In the genomic region with DNA sequence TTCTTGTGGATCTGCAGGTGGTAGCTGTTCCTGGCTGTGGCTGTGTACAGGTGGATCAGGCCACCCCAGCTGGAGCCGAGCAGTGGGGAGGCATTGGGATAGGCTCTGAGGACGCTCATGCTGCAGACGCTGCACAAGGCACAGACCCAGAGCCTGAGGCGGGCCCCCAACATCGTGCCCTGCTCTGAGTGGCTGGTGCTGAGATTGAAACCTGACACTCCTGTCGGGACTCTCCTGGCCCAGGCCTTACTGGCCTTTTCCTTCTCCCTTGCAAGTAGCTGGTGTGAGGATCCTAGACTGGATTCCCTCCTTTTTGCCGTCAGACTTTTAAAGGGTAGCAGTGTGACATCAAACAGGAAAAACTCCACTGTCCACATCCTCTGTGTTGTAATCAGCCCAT, we compare ENCODE assay signal across 1 cellular context.
A peak's percentile ranks its signal among the peaks of the same experiment; 100 is the strongest.
TF ChIP-seq lines count a peak whose summit lies in the region.

A gene (minus strand): TSS at position 303 of the 400 bp plus-strand sequence. CDS start 130 bp downstream, at position 173.

TF ChIP-seq in H1, 55 proteins besides CTCF, POLR2A, EP300 and RAD21 (continued from another document):
- TF ChIP-seq, protein P1, sequence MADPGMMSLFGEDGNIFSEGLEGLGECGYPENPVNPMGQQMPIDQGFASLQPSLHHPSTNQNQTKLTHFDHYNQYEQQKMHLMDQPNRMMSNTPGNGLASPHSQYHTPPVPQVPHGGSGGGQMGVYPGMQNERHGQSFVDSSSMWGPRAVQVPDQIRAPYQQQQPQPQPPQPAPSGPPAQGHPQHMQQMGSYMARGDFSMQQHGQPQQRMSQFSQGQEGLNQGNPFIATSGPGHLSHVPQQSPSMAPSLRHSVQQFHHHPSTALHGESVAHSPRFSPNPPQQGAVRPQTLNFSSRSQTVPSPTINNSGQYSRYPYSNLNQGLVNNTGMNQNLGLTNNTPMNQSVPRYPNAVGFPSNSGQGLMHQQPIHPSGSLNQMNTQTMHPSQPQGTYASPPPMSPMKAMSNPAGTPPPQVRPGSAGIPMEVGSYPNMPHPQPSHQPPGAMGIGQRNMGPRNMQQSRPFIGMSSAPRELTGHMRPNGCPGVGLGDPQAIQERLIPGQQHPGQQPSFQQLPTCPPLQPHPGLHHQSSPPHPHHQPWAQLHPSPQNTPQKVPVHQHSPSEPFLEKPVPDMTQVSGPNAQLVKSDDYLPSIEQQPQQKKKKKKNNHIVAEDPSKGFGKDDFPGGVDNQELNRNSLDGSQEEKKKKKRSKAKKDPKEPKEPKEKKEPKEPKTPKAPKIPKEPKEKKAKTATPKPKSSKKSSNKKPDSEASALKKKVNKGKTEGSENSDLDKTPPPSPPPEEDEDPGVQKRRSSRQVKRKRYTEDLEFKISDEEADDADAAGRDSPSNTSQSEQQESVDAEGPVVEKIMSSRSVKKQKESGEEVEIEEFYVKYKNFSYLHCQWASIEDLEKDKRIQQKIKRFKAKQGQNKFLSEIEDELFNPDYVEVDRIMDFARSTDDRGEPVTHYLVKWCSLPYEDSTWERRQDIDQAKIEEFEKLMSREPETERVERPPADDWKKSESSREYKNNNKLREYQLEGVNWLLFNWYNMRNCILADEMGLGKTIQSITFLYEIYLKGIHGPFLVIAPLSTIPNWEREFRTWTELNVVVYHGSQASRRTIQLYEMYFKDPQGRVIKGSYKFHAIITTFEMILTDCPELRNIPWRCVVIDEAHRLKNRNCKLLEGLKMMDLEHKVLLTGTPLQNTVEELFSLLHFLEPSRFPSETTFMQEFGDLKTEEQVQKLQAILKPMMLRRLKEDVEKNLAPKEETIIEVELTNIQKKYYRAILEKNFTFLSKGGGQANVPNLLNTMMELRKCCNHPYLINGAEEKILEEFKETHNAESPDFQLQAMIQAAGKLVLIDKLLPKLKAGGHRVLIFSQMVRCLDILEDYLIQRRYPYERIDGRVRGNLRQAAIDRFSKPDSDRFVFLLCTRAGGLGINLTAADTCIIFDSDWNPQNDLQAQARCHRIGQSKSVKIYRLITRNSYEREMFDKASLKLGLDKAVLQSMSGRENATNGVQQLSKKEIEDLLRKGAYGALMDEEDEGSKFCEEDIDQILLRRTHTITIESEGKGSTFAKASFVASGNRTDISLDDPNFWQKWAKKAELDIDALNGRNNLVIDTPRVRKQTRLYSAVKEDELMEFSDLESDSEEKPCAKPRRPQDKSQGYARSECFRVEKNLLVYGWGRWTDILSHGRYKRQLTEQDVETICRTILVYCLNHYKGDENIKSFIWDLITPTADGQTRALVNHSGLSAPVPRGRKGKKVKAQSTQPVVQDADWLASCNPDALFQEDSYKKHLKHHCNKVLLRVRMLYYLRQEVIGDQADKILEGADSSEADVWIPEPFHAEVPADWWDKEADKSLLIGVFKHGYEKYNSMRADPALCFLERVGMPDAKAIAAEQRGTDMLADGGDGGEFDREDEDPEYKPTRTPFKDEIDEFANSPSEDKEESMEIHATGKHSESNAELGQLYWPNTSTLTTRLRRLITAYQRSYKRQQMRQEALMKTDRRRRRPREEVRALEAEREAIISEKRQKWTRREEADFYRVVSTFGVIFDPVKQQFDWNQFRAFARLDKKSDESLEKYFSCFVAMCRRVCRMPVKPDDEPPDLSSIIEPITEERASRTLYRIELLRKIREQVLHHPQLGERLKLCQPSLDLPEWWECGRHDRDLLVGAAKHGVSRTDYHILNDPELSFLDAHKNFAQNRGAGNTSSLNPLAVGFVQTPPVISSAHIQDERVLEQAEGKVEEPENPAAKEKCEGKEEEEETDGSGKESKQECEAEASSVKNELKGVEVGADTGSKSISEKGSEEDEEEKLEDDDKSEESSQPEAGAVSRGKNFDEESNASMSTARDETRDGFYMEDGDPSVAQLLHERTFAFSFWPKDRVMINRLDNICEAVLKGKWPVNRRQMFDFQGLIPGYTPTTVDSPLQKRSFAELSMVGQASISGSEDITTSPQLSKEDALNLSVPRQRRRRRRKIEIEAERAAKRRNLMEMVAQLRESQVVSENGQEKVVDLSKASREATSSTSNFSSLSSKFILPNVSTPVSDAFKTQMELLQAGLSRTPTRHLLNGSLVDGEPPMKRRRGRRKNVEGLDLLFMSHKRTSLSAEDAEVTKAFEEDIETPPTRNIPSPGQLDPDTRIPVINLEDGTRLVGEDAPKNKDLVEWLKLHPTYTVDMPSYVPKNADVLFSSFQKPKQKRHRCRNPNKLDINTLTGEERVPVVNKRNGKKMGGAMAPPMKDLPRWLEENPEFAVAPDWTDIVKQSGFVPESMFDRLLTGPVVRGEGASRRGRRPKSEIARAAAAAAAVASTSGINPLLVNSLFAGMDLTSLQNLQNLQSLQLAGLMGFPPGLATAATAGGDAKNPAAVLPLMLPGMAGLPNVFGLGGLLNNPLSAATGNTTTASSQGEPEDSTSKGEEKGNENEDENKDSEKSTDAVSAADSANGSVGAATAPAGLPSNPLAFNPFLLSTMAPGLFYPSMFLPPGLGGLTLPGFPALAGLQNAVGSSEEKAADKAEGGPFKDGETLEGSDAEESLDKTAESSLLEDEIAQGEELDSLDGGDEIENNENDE (IDR thresholded peaks at IDR 0.05; ENCODE audit: insufficient replicate concordance, low read length), result no peak
- TF ChIP-seq GABPA (IDR thresholded peaks at IDR 0.05; ENCODE audit: borderline replicate concordance, insufficient read depth, low read length), result no peak
- no peak for TF ChIP-seq TAF7 (optimal IDR thresholded peaks at IDR 0.05; ENCODE audit: borderline replicate concordance, low read depth, low read length)
- TF ChIP-seq TAF1 (IDR thresholded peaks at IDR 0.05; ENCODE audit: low read depth, low read length), result no peak
- TF ChIP-seq SIN3A (conservative IDR thresholded peaks at IDR 0.05 in 1 of 2, IDR thresholded peaks at IDR 0.05 in 1 of 2; ENCODE audit: low read depth in 1 of 2, low read length in 2 of 2), result no peak
- 0 out of 2 replicates have a peak, but pooled peaks have one; percentile 15 for TF ChIP-seq CREB1 (IDR thresholded peaks at IDR 0.05)
- TF ChIP-seq TBP (IDR thresholded peaks at IDR 0.05; ENCODE audit: low read depth, low read length), result no peak
- no peak for TF ChIP-seq ASH2L (IDR thresholded peaks at IDR 0.05; ENCODE audit: low read length)
- no peak for TF ChIP-seq ZNF274 (IDR thresholded peaks at IDR 0.05; ENCODE audit: borderline replicate concordance, extremely low read depth, low read length)
- no peak for TF ChIP-seq RXRA (IDR thresholded peaks at IDR 0.05; ENCODE audit: insufficient read depth, low read depth, low read length)
- TF ChIP-seq TEAD4 (IDR thresholded peaks at IDR 0.05; ENCODE audit: low read depth, low read length), result no peak
- no peak for TF ChIP-seq KDM1A (IDR thresholded peaks at IDR 0.05; ENCODE audit: borderline replicate concordance, low read length)
- TF ChIP-seq HDAC2 (IDR thresholded peaks at IDR 0.05; ENCODE audit: borderline replicate concordance in 1 of 2, low read depth in 2 of 2, low read length in 2 of 2), result no peak
- TF ChIP-seq SRF (IDR thresholded peaks at IDR 0.05; ENCODE audit: low read depth, low read length), result no peak
- TF ChIP-seq, protein P2, sequence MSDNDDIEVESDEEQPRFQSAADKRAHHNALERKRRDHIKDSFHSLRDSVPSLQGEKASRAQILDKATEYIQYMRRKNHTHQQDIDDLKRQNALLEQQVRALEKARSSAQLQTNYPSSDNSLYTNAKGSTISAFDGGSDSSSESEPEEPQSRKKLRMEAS (IDR thresholded peaks at IDR 0.05), result peak; percentile 79
- TF ChIP-seq SIRT6 (IDR thresholded peaks at IDR 0.05; ENCODE audit: low read length), result no peak
- TF ChIP-seq TCF12 (IDR thresholded peaks at IDR 0.05; ENCODE audit: low read depth, low read length), result no peak
- TF ChIP-seq, protein P3, sequence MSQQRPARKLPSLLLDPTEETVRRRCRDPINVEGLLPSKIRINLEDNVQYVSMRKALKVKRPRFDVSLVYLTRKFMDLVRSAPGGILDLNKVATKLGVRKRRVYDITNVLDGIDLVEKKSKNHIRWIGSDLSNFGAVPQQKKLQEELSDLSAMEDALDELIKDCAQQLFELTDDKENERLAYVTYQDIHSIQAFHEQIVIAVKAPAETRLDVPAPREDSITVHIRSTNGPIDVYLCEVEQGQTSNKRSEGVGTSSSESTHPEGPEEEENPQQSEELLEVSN (IDR thresholded peaks at IDR 0.05), result peak; percentile 93
- TF ChIP-seq YY1 (IDR thresholded peaks at IDR 0.05; ENCODE audit: low read depth, low read length), result no peak
- peak; percentile 37; the same call in 1 of the 2 replicates for TF ChIP-seq SIX5 (IDR thresholded peaks at IDR 0.05; ENCODE audit: low read depth, low read length)
- TF ChIP-seq KDM4A (IDR thresholded peaks at IDR 0.05; ENCODE audit: low read depth, low read length, severe bottlenecking), result no peak
TF ChIP-seq in H1: peak in this region for 4.
